Comparison of ENCODE assay signal across 14 cellular contexts in genomic region chr1:33118274-33118673, GRCh38. TPM values are rescaled to one million over a fixed set of nuclear protein-coding genes. Genes with fewer than 3 reads are reported as not detected.
DNase-seq lines count a peak whose midpoint lies in the region; ATAC-seq and TF ChIP-seq lines count a peak whose summit lies in the region.
"Had no signal": no experiment of that assay in that cellular context is flagged by ENCODE, and none has a peak within 500 bp of the region (broad histone marks: within the 10 kb centered on the region; RNA-seq: fewer than 3 reads in every experiment).

No MANE protein-coding gene starts in this region.

- intact Hi-C loops in activated CD8-positive, alpha-beta T cell treated with anti-CD3 and anti-CD28 coated beads for 36 hours (cut with micrococcal nuclease) = no loop called here
- intact Hi-C loops in dendritic cell treated with granulocyte-macrophage colony-stimulating factor and Interleukin-4, amounts not matched to agents 40 ng/mL and 50 ng/mL, for 4 days (cut with micrococcal nuclease) = no loop called here
- intact Hi-C loops in cardiac septum (cut with DNase I) = no loop called here

- no peak overlapping the region for H3K4me3 Mint-ChIP-seq in activated CD8-positive, alpha-beta T cell treated with anti-CD3 and anti-CD28 coated beads, Interleukin-2, amount 10 ng/mL, durations not matched to agents 7 days and 5 days
- H3K4me3 Mint-ChIP-seq in activated CD8-positive, alpha-beta T cell treated with anti-CD3 and anti-CD28 coated beads for 36 hours = no peak overlapping the region
- H3K4me3 Mint-ChIP-seq in dendritic cell treated with granulocyte-macrophage colony-stimulating factor and Interleukin-4, amounts not matched to agents 40 ng/mL and 50 ng/mL, for 4 days = no peak overlapping the region

- DNase-seq in activated CD8-positive, alpha-beta T cell treated with anti-CD3 and anti-CD28 coated beads, Interleukin-2, amount 10 ng/mL, durations not matched to agents 7 days and 5 days = no peak
- DNase-seq in activated CD8-positive, alpha-beta T cell treated with anti-CD3 and anti-CD28 coated beads for 36 hours = no peak
- DNase-seq in H4 (ENCODE audit: low spot score) (peak; percentile 1), activated gamma-delta T cell treated with Interleukin-2 at 50 U/mL for 16 hours (no peak), cardiac septum (ENCODE audit: low spot score) (no peak)
- peak; percentile 14 for DNase-seq in stimulated activated CD8-positive, alpha-beta memory T cell treated with anti-CD3 and anti-CD28 coated beads, Interleukin-4, amount 100 ng/mL, for 48 hours
- DNase-seq: DND-41, HCEC 1CT, KG1, NCI-H1436, NCI-H2081, NCI-H774, RPMI8226 had no signal

- H3K4me1 Mint-ChIP-seq in activated CD8-positive, alpha-beta T cell treated with anti-CD3 and anti-CD28 coated beads, Interleukin-2, amount 10 ng/mL, durations not matched to agents 7 days and 5 days (ENCODE audit: low read depth) = peaks cover 5% of the 10 kb centered on the region
- no peaks in the 10 kb centered on the region for H3K4me1 Mint-ChIP-seq in activated CD8-positive, alpha-beta T cell treated with anti-CD3 and anti-CD28 coated beads for 36 hours (ENCODE audit: low read depth)
- H3K4me1 Mint-ChIP-seq in dendritic cell treated with granulocyte-macrophage colony-stimulating factor and Interleukin-4, amounts not matched to agents 40 ng/mL and 50 ng/mL, for 4 days (ENCODE audit: low read depth) = peaks cover 17% of the 10 kb centered on the region

- CTCF ChIA-PET in activated CD8-positive, alpha-beta T cell treated with anti-CD3 and anti-CD28 coated beads, Interleukin-2, amount 10 ng/mL, durations not matched to agents 7 days and 5 days (lab: Charles Lee) = no interaction called here
- CTCF ChIA-PET in activated CD8-positive, alpha-beta T cell treated with anti-CD3 and anti-CD28 coated beads for 36 hours (lab: Charles Lee) = interaction anchor here (1.8 kb wide), 1 partner anchor 9 kb away, joined by 8 read pairs; no protein-coding TSS in a partner anchor

- ATAC-seq in activated CD8-positive, alpha-beta T cell treated with anti-CD3 and anti-CD28 coated beads, Interleukin-2, amount 10 ng/mL, durations not matched to agents 7 days and 5 days = no peak
- no peak for ATAC-seq in activated CD8-positive, alpha-beta T cell treated with anti-CD3 and anti-CD28 coated beads for 36 hours

- no peaks in the 10 kb centered on the region for H3K36me3 Mint-ChIP-seq in activated CD8-positive, alpha-beta T cell treated with anti-CD3 and anti-CD28 coated beads, Interleukin-2, amount 10 ng/mL, durations not matched to agents 7 days and 5 days (ENCODE audit: low read depth)
- no peaks in the 10 kb centered on the region for H3K36me3 Mint-ChIP-seq in activated CD8-positive, alpha-beta T cell treated with anti-CD3 and anti-CD28 coated beads for 36 hours (ENCODE audit: low read depth)
- H3K36me3 Mint-ChIP-seq in dendritic cell treated with granulocyte-macrophage colony-stimulating factor and Interleukin-4, amounts not matched to agents 40 ng/mL and 50 ng/mL, for 4 days (ENCODE audit: low read depth) = no peaks in the 10 kb centered on the region

- no peaks in the 10 kb centered on the region for H3K9me3 Mint-ChIP-seq in activated CD8-positive, alpha-beta T cell treated with anti-CD3 and anti-CD28 coated beads, Interleukin-2, amount 10 ng/mL, durations not matched to agents 7 days and 5 days (ENCODE audit: insufficient read depth)
- H3K9me3 Mint-ChIP-seq in activated CD8-positive, alpha-beta T cell treated with anti-CD3 and anti-CD28 coated beads for 36 hours = no peaks in the 10 kb centered on the region
- no peaks in the 10 kb centered on the region for H3K9me3 Mint-ChIP-seq in dendritic cell treated with granulocyte-macrophage colony-stimulating factor and Interleukin-4, amounts not matched to agents 40 ng/mL and 50 ng/mL, for 4 days

- H3K27ac Mint-ChIP-seq in activated CD8-positive, alpha-beta T cell treated with anti-CD3 and anti-CD28 coated beads, Interleukin-2, amount 10 ng/mL, durations not matched to agents 7 days and 5 days = peak overlapping the region; percentile 59
- H3K27ac Mint-ChIP-seq in activated CD8-positive, alpha-beta T cell treated with anti-CD3 and anti-CD28 coated beads for 36 hours = no peak overlapping the region
- H3K27ac Mint-ChIP-seq in dendritic cell treated with granulocyte-macrophage colony-stimulating factor and Interleukin-4, amounts not matched to agents 40 ng/mL and 50 ng/mL, for 4 days = peak overlapping the region; percentile 47

- no peak for TF ChIP-seq CTCF in activated CD8-positive, alpha-beta T cell treated with anti-CD3 and anti-CD28 coated beads for 36 hours (IDR thresholded peaks at IDR 0.05)

- POLR2A ChIA-PET in activated CD8-positive, alpha-beta T cell treated with anti-CD3 and anti-CD28 coated beads, Interleukin-2, amount 10 ng/mL, durations not matched to agents 7 days and 5 days (lab: Charles Lee) = interaction anchor here (0.6 to 1.5 kb wide), 2 partner anchors 9 to 153 kb away, joined by 3 to 6 read pairs; no protein-coding TSS in a partner anchor
- POLR2A ChIA-PET in activated CD8-positive, alpha-beta T cell treated with anti-CD3 and anti-CD28 coated beads for 36 hours (lab: Charles Lee) = interaction anchor here (4.2 kb wide), 1 partner anchor 9 kb away, joined by 13 read pairs; no protein-coding TSS in a partner anchor

- no peaks in the 10 kb centered on the region for H3K27me3 Mint-ChIP-seq in activated CD8-positive, alpha-beta T cell treated with anti-CD3 and anti-CD28 coated beads, Interleukin-2, amount 10 ng/mL, durations not matched to agents 7 days and 5 days (ENCODE audit: low read depth)
- no peaks in the 10 kb centered on the region for H3K27me3 Mint-ChIP-seq in activated CD8-positive, alpha-beta T cell treated with anti-CD3 and anti-CD28 coated beads for 36 hours
- H3K27me3 Mint-ChIP-seq in dendritic cell treated with granulocyte-macrophage colony-stimulating factor and Interleukin-4, amounts not matched to agents 40 ng/mL and 50 ng/mL, for 4 days = peaks cover 9% of the 10 kb centered on the region

RNA-seq across cellular contexts. Expression of gene AZIN2, which starts 37.3 kb away (rescaled TPM):
- total RNA-seq in activated CD8-positive, alpha-beta T cell treated with anti-CD3 and anti-CD28 coated beads, Interleukin-2, amount 10 ng/mL, durations not matched to agents 7 days and 5 days = 10 to 100 TPM; 11.0 to 12.0 TPM
- 1 to 10 TPM; 2.5 TPM for total RNA-seq in activated CD8-positive, alpha-beta T cell treated with anti-CD3 and anti-CD28 coated beads for 36 hours
- 3.9 and 5.8 TPM in 2 replicates for total RNA-seq in H4 (2014; rRNA removed; shearing (Covaris generic))
- 5.8 TPM for total RNA-seq in cardiac septum

Comparison
In these comparisons a context has a peak if more than half of its experiments do, and no peak if none do; other contexts are left out.
1. DNase-seq: peak in H4 (single experiment) and stimulated activated CD8-positive, alpha-beta memory T cell treated with anti-CD3 and anti-CD28 coated beads, Interleukin-4, amount 100 ng/mL, for 48 hours (single experiment); none in activated CD8-positive, alpha-beta T cell treated with anti-CD3 and anti-CD28 coated beads, Interleukin-2, amount 10 ng/mL, durations not matched to agents 7 days and 5 days (single experiment), activated CD8-positive, alpha-beta T cell treated with anti-CD3 and anti-CD28 coated beads for 36 hours (single experiment), activated gamma-delta T cell treated with Interleukin-2 at 50 U/mL for 16 hours (single experiment) and cardiac septum (single experiment).